9 cellular contexts compared by ENCODE assay signal in genomic region chr16:85253127-85253941, GRCh38.
DNase-seq lines count a peak whose midpoint lies in the region; ATAC-seq and TF ChIP-seq lines count a peak whose summit lies in the region.
"Had no signal": no experiment of that assay in that cellular context is flagged by ENCODE, and none has a peak within 500 bp of the region (broad histone marks: within the 10 kb centered on the region; RNA-seq: fewer than 3 reads in every experiment).

No MANE protein-coding gene starts in this region.

- H3K4me1 Mint-ChIP-seq in WTC11 = no peaks in the 10 kb centered on the region
- H3K4me1 Mint-ChIP-seq: activated naive CD4-positive, alpha-beta T cell treated with anti-CD3 and anti-CD28 coated beads, Interleukin-2, amount 50 U/mL, for 24 hours had no signal

- peak; percentile 99 for TF ChIP-seq CTCF in WTC11 (IDR thresholded peaks at IDR 0.05)

- H3K9me3 Mint-ChIP-seq in WTC11 = no peaks in the 10 kb centered on the region
- H3K9me3 Mint-ChIP-seq: activated naive CD4-positive, alpha-beta T cell treated with anti-CD3 and anti-CD28 coated beads, Interleukin-2, amount 50 U/mL, for 24 hours had no signal

- CTCF ChIA-PET in WTC11 (lab: Charles Lee) = interaction anchor here (0.5 to 4.3 kb wide), 75 partner anchors 8 to 507 kb away, joined by 3 to 41 read pairs (median 5); partner anchors contain the start of gene CIBAR2

- no peak overlapping the region for H3K27ac Mint-ChIP-seq in WTC11
- H3K27ac Mint-ChIP-seq: activated naive CD4-positive, alpha-beta T cell treated with anti-CD3 and anti-CD28 coated beads, Interleukin-2, amount 50 U/mL, for 24 hours had no signal

- ATAC-seq in WTC11 (peak; percentile 91), GM21723 (IDR thresholded peaks at IDR 0.05; ENCODE audit: unreplicated experiment) (no peak)

- DNase-seq in GDM1 (lab: John Stamatoyannopoulos, UW) = peak; percentile 6
- DNase-seq in HuH-7 (ENCODE audit: low spot score) = peak; percentile 97
- DNase-seq in WTC11 (ENCODE audit: low spot score) = peak; percentile 87
- peak; percentile 57 to 93 for DNase-seq in T47D (ENCODE audit: low read depth in 1 of 2, low spot score in 1 of 2)
- peak; percentile 73 for DNase-seq in left kidney (ENCODE audit: low read depth, low spot score)
- peak; percentile 24 to 61 (median 39) for DNase-seq in stimulated activated CD4-positive, alpha-beta T cell treated with anti-CD3 and anti-CD28 coated beads, TNF-alpha, amount 100 ng/mL, for 24 hours (ENCODE audit: low read depth in 3 of 3)
- DNase-seq in DMS79 treated with DMSO at 0.1 percent for 48 hours (lab: John Stamatoyannopoulos, UW) = no peak

- in situ Hi-C loops in T47D (cut with HindIII; ENCODE audit: low pct_unique_long_range_greater_than_20kb, low sequenced_read_pairs) = no loop called here

- POLR2A ChIA-PET in WTC11 (lab: Charles Lee) = interaction anchor here (0.5 to 1.0 kb wide), 2 partner anchors 15 to 95 kb away, joined by 3 read pairs; no protein-coding TSS in a partner anchor

- no peaks in the 10 kb centered on the region; the same call in 1 of the 2 replicates for H3K27me3 Mint-ChIP-seq in WTC11 (ENCODE audit: low read depth)

- no peak overlapping the region for H3K4me3 Mint-ChIP-seq in WTC11
- H3K4me3 Mint-ChIP-seq: activated naive CD4-positive, alpha-beta T cell treated with anti-CD3 and anti-CD28 coated beads, Interleukin-2, amount 50 U/mL, for 24 hours had no signal

- H3K36me3 Mint-ChIP-seq in WTC11 = no peaks in the 10 kb centered on the region
- H3K36me3 Mint-ChIP-seq: activated naive CD4-positive, alpha-beta T cell treated with anti-CD3 and anti-CD28 coated beads, Interleukin-2, amount 50 U/mL, for 24 hours had no signal

TF ChIP-seq in WTC11, 78 proteins besides CTCF, POLR2A, EP300 and RAD21:
- TF ChIP-seq JUN (CRISPR knock-in tag; IDR thresholded peaks at IDR 0.05) (no peak), SP1 (CRISPR knock-in tag; conservative IDR thresholded peaks at IDR 0.05) (peak; percentile 38; the same call in 1 of the 2 replicates), ZNF423 (CRISPR knock-in tag; IDR thresholded peaks at IDR 0.05) (peak; percentile 50; the same call in 1 of the 2 replicates), FOXJ3 (CRISPR knock-in tag; IDR thresholded peaks at IDR 0.05; ENCODE audit: borderline replicate concordance) (no peak), GABPB1 (CRISPR knock-in tag; IDR thresholded peaks at IDR 0.05) (no peak), MXD4 (CRISPR knock-in tag; IDR thresholded peaks at IDR 0.05; ENCODE audit: borderline replicate concordance) (no peak)
- TF ChIP-seq, protein P1, sequence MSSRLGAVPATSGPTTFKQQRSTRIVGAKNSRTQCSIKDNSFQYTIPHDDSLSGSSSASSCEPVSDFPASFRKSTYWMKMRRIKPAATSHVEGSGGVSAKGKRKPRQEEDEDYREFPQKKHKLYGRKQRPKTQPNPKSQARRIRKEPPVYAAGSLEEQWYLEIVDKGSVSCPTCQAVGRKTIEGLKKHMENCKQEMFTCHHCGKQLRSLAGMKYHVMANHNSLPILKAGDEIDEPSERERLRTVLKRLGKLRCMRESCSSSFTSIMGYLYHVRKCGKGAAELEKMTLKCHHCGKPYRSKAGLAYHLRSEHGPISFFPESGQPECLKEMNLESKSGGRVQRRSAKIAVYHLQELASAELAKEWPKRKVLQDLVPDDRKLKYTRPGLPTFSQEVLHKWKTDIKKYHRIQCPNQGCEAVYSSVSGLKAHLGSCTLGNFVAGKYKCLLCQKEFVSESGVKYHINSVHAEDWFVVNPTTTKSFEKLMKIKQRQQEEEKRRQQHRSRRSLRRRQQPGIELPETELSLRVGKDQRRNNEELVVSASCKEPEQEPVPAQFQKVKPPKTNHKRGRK (CRISPR knock-in tag; IDR thresholded peaks at IDR 0.05; ENCODE audit: borderline replicate concordance) = no peak
- TF ChIP-seq, protein P2, sequence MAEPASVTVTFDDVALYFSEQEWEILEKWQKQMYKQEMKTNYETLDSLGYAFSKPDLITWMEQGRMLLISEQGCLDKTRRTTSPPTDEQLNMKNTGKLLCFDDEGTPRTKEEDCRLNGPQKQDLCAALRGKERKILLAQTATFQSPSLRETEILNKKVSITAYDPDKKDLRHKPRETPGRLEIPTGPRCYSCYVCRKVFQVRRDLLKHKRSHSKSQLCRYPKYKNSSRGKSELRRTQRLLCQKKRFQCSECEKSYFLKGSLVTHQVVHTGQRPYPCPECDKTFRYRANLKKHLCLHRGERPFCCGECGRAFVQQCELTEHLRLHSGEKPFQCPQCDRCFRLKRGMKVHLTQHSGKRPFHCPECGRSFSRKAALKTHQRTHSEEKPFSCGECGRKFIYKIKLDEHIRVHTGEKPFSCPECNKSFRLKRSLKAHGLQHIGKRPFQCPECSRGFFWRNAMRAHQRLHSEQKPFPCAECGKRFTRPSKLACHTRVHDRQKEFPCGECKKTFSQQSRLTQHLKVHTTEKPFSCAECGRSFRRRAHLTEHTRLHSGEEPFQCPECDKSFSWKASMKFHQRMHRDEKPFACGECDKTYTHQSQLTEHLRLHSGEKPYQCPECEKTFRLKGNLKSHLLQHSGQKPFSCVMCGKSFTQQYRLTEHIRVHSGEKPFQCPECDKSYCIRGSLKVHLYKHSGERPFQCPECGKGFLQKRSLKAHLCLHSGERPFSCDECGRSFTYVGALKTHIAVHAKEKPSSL (CRISPR knock-in tag; conservative IDR thresholded peaks at IDR 0.05) = no peak
- TF ChIP-seq, protein P3, sequence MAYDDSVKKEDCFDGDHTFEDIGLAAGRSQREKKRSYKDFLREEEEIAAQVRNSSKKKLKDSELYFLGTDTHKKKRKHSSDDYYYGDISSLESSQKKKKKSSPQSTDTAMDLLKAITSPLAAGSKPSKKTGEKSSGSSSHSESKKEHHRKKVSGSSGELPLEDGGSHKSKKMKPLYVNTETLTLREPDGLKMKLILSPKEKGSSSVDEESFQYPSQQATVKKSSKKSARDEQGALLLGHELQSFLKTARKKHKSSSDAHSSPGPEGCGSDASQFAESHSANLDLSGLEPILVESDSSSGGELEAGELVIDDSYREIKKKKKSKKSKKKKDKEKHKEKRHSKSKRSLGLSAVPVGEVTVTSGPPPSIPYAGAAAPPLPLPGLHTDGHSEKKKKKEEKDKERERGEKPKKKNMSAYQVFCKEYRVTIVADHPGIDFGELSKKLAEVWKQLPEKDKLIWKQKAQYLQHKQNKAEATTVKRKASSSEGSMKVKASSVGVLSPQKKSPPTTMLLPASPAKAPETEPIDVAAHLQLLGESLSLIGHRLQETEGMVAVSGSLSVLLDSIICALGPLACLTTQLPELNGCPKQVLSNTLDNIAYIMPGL (CRISPR knock-in tag; IDR thresholded peaks at IDR 0.05) = peak; percentile 71
TF ChIP-seq in WTC11: peak in this region for 3.
